In the genomic region with DNA sequence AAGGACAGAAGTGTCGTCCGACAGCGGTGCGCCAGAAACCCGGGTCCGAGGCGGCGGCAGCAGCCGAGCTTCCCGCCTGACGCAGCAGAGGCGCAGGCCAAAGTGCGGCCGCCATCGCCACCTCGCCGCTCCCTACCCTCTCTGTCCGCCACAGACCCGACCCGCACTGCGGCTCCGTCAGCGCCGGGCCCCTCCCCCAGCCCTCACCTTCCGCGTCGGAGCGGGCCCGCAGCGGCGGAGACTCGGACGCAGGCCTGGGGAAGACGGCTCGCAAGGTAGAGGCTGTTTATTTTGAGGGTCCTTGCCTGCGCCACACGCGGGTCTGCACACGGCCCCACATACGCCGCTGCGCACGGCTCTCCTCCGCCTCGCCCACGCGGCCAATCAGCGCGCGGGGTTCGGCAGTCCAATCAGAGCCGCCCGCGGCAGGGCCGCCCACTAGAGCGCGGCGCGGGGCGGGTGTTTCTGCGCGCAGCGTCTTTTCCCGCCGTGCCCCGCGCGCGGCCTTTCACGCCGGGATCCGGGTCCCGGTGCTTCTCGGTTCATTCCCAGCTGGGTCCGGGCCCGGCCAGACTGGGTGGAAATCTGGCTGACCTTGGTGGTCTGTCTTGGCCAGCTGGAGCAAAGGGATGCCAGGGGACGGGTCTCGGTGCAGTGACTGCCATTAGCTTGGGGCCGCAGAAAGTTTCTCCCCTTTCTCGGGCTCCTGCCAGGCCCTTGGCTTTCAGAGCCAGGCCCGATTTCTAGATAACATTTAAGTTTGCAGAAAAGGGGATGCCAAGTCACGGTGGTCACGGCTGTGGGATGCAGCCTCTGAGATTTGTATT, we compare ENCODE assay signal across 8 cellular contexts. TPM values are rescaled to one million over a fixed set of nuclear protein-coding genes. Genes with fewer than 3 reads are reported as not detected.
DNase-seq lines count a peak whose midpoint lies in the region; ATAC-seq and TF ChIP-seq lines count a peak whose summit lies in the region.

A gene (minus strand): TSS at position 328 of the 827 bp plus-strand sequence. CDS start 12,139 bp downstream, outside the sequence.

- TF ChIP-seq CTCF in GM10266 (IDR thresholded peaks at IDR 0.05; ENCODE audit: control insufficient read depth, insufficient read depth, low read depth, missing control alignments): no peak
- no peak for TF ChIP-seq CTCF in omental fat pad (IDR thresholded peaks at IDR 0.05)

- peaks cover 36 to 45% of the 10 kb centered on the region in 2 donors for H3K36me3 Mint-ChIP-seq in activated naive CD4-positive, alpha-beta T cell treated with anti-CD3 and anti-CD28 coated beads, Interleukin-2, amount 50 U/mL, for 72 hours

- peak; percentile 97 for ATAC-seq in HG02623 (IDR thresholded peaks at IDR 0.05; ENCODE audit: unreplicated experiment)
- ATAC-seq in activated naive CD4-positive, alpha-beta T cell treated with anti-CD3 and anti-CD28 coated beads, Interleukin-2, amount 50 U/mL, for 72 hours: peak; percentile 98
- peak; percentile 99 for ATAC-seq in omental fat pad (ENCODE audit: low FRiP score)

- DNase-seq in GM10266 (ENCODE audit: extremely low spot score) (peak; percentile 96), NCI-H1105 (lab: John Stamatoyannopoulos, UW) (peak; percentile 98), SKM-1 (lab: John Stamatoyannopoulos, UW; ENCODE audit: unreplicated experiment) (peak; percentile 89), glomerular endothelial cell (ENCODE audit: extremely low read depth, low read depth, low spot score) (no peak), omental fat pad (ENCODE audit: low spot score) (peak; percentile 68)
- DNase-seq in activated naive CD4-positive, alpha-beta T cell treated with anti-CD3 and anti-CD28 coated beads, Interleukin-2, amount 50 U/mL, for 72 hours (ENCODE audit: low spot score in 2 of 2): peak; percentile 93 to 94

- peak within 1 kb of the TSS; percentile 89 for H3K27ac ChIP-seq in temporal lobe (ENCODE audit: low read depth, low read length)

- H3K27ac Mint-ChIP-seq in activated naive CD4-positive, alpha-beta T cell treated with anti-CD3 and anti-CD28 coated beads, Interleukin-2, amount 50 U/mL, for 72 hours: peak within 1 kb of the TSS; percentile 94 to 99

- H3K9me3 Mint-ChIP-seq in activated naive CD4-positive, alpha-beta T cell treated with anti-CD3 and anti-CD28 coated beads, Interleukin-2, amount 50 U/mL, for 72 hours: no peaks in the 10 kb centered on the region

RNA-seq across cellular contexts. Expression of the gene that starts here (rescaled TPM):
- 100 to 1,000 TPM; 282 to 299 TPM for total RNA-seq in activated naive CD4-positive, alpha-beta T cell treated with anti-CD3 and anti-CD28 coated beads, Interleukin-2, amount 50 U/mL, for 72 hours
- total RNA-seq in glomerular endothelial cell: 184 and 187 TPM in 2 replicates
- total RNA-seq in omental fat pad: 100 to 1,000 TPM; 369 to 489 (median 433) TPM
- 144 TPM for total RNA-seq in temporal lobe
